In genomic region chr7:107874605-107875446, GRCh38 we compare ENCODE assay signal across 1 cellular context.
A peak's percentile ranks its signal among the peaks of the same experiment; 100 is the strongest.
TF ChIP-seq lines count a peak whose summit lies in the region.

No MANE protein-coding gene starts in this region.

TF ChIP-seq in K562, 482 proteins besides CTCF, POLR2A, EP300 and RAD21 (continued from another document):
- no peak for TF ChIP-seq ZFP91 (CRISPR knock-in tag; IDR thresholded peaks at IDR 0.05)
- TF ChIP-seq, protein P1, sequence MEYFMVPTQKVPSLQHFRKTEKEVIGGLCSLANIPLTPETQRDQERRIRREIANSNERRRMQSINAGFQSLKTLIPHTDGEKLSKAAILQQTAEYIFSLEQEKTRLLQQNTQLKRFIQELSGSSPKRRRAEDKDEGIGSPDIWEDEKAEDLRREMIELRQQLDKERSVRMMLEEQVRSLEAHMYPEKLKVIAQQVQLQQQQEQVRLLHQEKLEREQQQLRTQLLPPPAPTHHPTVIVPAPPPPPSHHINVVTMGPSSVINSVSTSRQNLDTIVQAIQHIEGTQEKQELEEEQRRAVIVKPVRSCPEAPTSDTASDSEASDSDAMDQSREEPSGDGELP (CRISPR knock-in tag; IDR thresholded peaks at IDR 0.05; ENCODE audit: borderline replicate concordance), result no peak; the same call in 1 of the 2 replicates
- TF ChIP-seq MTA3 (IDR thresholded peaks at IDR 0.05; ENCODE audit: borderline replicate concordance), result 0 out of 2 replicates have a peak, but pooled peaks have one; percentile 60
- TF ChIP-seq CC2D1A (IDR thresholded peaks at IDR 0.05), result peak; percentile 87
- TF ChIP-seq CTBP1 (IDR thresholded peaks at IDR 0.05; ENCODE audit: borderline replicate concordance), result 0 out of 2 replicates have a peak, but pooled peaks have one; percentile 47
- no peak for TF ChIP-seq GMEB1 (CRISPR knock-in tag; IDR thresholded peaks at IDR 0.05)
- no peak for TF ChIP-seq BRF1 (IDR thresholded peaks at IDR 0.05; ENCODE audit: borderline replicate concordance, extremely low read depth, insufficient read length)
- peak; percentile 50 to 55; a peak in 3 of 4 replicates for TF ChIP-seq FOXK2 (conservative IDR thresholded peaks at IDR 0.05 in 1 of 2, IDR thresholded peaks at IDR 0.05 in 1 of 2; ENCODE audit: low read depth in 2 of 2)
- peak; percentile 97 for TF ChIP-seq GATA2 (CRISPR knock-in tag; IDR thresholded peaks at IDR 0.05)
- peak in 1 of 2 experiments; percentile 31; a peak in 1 of 4 replicates for TF ChIP-seq MAZ (CRISPR knock-in tag; conservative IDR thresholded peaks at IDR 0.05 in 1 of 2, IDR thresholded peaks at IDR 0.05 in 1 of 2)
- TF ChIP-seq CEBPG (CRISPR knock-in tag; IDR thresholded peaks at IDR 0.05), result no peak
- TF ChIP-seq CEBPG (tag; conservative IDR thresholded peaks at IDR 0.05 in 1 of 2, IDR thresholded peaks at IDR 0.05 in 1 of 2), result peak; percentile 9 to 52; a peak in 1 of 4 replicates
- TF ChIP-seq ATF1 (CRISPR knock-in tag; IDR thresholded peaks at IDR 0.05), result no peak
- TF ChIP-seq ATF1 (tag; IDR thresholded peaks at IDR 0.05), result peak; percentile 46; the same call in 1 of the 2 replicates
- TF ChIP-seq TEAD4 (IDR thresholded peaks at IDR 0.05; ENCODE audit: low read length), result peak; percentile 51; the same call in 1 of the 2 replicates
- TF ChIP-seq TEAD4 (CRISPR knock-in tag; IDR thresholded peaks at IDR 0.05; ENCODE audit: borderline replicate concordance), result no peak
- peak; percentile 50; the same call in 1 of the 2 replicates for TF ChIP-seq JUND (IDR thresholded peaks at IDR 0.05; ENCODE audit: borderline replicate concordance, low read depth, low read length)
- TF ChIP-seq JUND (tag; IDR thresholded peaks at IDR 0.05; ENCODE audit: borderline replicate concordance, low read depth, low read length), result peak; percentile 12; the same call in 1 of the 3 replicates
- peak; percentile 49; the same call in 1 of the 2 replicates for TF ChIP-seq POLR2H (tag; IDR thresholded peaks at IDR 0.05; ENCODE audit: low read depth)
- no peak for TF ChIP-seq ZNF395 (CRISPR knock-in tag; IDR thresholded peaks at IDR 0.05)
- TF ChIP-seq, protein P2, sequence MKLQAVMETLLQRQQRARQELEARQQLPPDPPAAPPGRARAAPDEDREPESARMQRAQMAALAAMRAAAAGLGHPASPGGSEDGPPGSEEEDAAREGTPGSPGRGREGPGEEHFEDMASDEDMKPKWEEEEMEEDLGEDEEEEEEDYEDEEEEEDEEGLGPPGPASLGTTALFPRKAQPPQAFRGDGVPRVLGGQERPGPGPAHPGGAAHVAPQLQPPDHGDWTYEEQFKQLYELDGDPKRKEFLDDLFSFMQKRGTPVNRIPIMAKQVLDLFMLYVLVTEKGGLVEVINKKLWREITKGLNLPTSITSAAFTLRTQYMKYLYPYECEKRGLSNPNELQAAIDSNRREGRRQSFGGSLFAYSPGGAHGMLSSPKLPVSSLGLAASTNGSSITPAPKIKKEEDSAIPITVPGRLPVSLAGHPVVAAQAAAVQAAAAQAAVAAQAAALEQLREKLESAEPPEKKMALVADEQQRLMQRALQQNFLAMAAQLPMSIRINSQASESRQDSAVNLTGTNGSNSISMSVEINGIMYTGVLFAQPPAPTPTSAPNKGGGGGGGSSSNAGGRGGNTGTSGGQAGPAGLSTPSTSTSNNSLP (IDR thresholded peaks at IDR 0.05; ENCODE audit: borderline replicate concordance, low read depth, low read length), result peak; percentile 76; the same call in 1 of the 2 replicates
- TF ChIP-seq ZBTB33 (CRISPR knock-in tag; IDR thresholded peaks at IDR 0.05), result 0 out of 2 replicates have a peak, but pooled peaks have one; percentile 19
- TF ChIP-seq RCOR1 (IDR thresholded peaks at IDR 0.05; ENCODE audit: borderline replicate concordance in 1 of 2, low read depth in 2 of 2, low read length in 2 of 2), result peak in 1 of 2 experiments; percentile 51; a peak in 1 of 4 replicates
- 0 out of 2 replicates have a peak, but pooled peaks have one; percentile 56 for TF ChIP-seq XRCC3 (IDR thresholded peaks at IDR 0.05)
- TF ChIP-seq STAT5A (IDR thresholded peaks at IDR 0.05; ENCODE audit: borderline replicate concordance, low read length), result 0 out of 2 replicates have a peak, but pooled peaks have one; percentile 13
- TF ChIP-seq NRF1 (conservative IDR thresholded peaks at IDR 0.05 in 1 of 2, IDR thresholded peaks at IDR 0.05 in 1 of 2), result peak in 1 of 2 experiments; percentile 37; a peak in 2 of 4 replicates
- 0 out of 2 replicates have a peak, but pooled peaks have one; percentile 42 for TF ChIP-seq ILF3 (IDR thresholded peaks at IDR 0.05; ENCODE audit: borderline replicate concordance)
- TF ChIP-seq ZNF695 (CRISPR knock-in tag; IDR thresholded peaks at IDR 0.05), result no peak
- TF ChIP-seq RB1 (IDR thresholded peaks at IDR 0.05; ENCODE audit: low read depth), result 0 out of 2 replicates have a peak, but pooled peaks have one; percentile 14
- TF ChIP-seq, protein P3, sequence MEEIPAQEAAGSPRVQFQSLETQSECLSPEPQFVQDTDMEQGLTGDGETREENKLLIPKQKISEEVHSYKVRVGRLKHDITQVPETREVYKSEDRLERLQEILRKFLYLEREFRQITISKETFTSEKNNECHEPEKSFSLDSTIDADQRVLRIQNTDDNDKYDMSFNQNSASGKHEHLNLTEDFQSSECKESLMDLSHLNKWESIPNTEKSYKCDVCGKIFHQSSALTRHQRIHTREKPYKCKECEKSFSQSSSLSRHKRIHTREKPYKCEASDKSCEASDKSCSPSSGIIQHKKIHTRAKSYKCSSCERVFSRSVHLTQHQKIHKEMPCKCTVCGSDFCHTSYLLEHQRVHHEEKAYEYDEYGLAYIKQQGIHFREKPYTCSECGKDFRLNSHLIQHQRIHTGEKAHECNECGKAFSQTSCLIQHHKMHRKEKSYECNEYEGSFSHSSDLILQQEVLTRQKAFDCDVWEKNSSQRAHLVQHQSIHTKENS (CRISPR knock-in tag; IDR thresholded peaks at IDR 0.05), result no peak
- TF ChIP-seq MEF2A (IDR thresholded peaks at IDR 0.05; ENCODE audit: control insufficient read depth, low read depth, low read length), result 0 out of 2 replicates have a peak, but pooled peaks have one; percentile 44
- peak; percentile 33; the same call in 1 of the 2 replicates for TF ChIP-seq ZNF24 (IDR thresholded peaks at IDR 0.05)
- 0 out of 2 replicates have a peak, but pooled peaks have one; percentile 26 for TF ChIP-seq MYC (IDR thresholded peaks at IDR 0.05; ENCODE audit: low read depth, low read length)
- no peak for TF ChIP-seq MYC (CRISPR knock-in tag; IDR thresholded peaks at IDR 0.05; ENCODE audit: borderline replicate concordance, low read depth)
- TF ChIP-seq ZBTB17 (CRISPR knock-in tag; IDR thresholded peaks at IDR 0.05), result no peak
- peak; percentile 21; the same call in 1 of the 2 replicates for TF ChIP-seq GABPB1 (CRISPR knock-in tag; IDR thresholded peaks at IDR 0.05)
- 0 out of 2 replicates have a peak, but pooled peaks have one; percentile 33 for TF ChIP-seq SP1 (CRISPR knock-in tag; IDR thresholded peaks at IDR 0.05)
- TF ChIP-seq SMC3 (conservative IDR thresholded peaks at IDR 0.05; ENCODE audit: insufficient read depth, low read depth, low read length), result peak; percentile 79
- TF ChIP-seq, protein P4, sequence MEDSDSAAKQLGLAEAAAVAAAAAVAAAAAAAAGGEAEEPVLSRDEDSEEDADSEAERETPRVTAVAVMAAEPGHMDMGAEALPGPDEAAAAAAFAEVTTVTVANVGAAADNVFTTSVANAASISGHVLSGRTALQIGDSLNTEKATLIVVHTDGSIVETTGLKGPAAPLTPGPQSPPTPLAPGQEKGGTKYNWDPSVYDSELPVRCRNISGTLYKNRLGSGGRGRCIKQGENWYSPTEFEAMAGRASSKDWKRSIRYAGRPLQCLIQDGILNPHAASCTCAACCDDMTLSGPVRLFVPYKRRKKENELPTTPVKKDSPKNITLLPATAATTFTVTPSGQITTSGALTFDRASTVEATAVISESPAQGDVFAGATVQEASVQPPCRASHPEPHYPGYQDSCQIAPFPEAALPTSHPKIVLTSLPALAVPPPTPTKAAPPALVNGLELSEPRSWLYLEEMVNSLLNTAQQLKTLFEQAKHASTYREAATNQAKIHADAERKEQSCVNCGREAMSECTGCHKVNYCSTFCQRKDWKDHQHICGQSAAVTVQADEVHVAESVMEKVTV (CRISPR knock-in tag; IDR thresholded peaks at IDR 0.05), result peak; percentile 93
- no peak for TF ChIP-seq USF1 (CRISPR knock-in tag; IDR thresholded peaks at IDR 0.05)
- peak; percentile 56; the same call in 1 of the 2 replicates for TF ChIP-seq KLF16 (IDR thresholded peaks at IDR 0.05)
- no peak for TF ChIP-seq KDM4B (IDR thresholded peaks at IDR 0.05; ENCODE audit: borderline replicate concordance in 2 of 2, low read depth in 1 of 2)
- peak; percentile 37; the same call in 1 of the 2 replicates for TF ChIP-seq ZNF384 (IDR thresholded peaks at IDR 0.05; ENCODE audit: low read depth, low read length)
- no peak for TF ChIP-seq YY1 (IDR thresholded peaks at IDR 0.05; ENCODE audit: borderline replicate concordance in 1 of 3, control insufficient read depth in 1 of 3, extremely low read depth in 1 of 3, insufficient read depth in 3 of 3, insufficient read length in 1 of 3, insufficient replicate concordance in 2 of 3, low read depth in 1 of 3, low read length in 2 of 3)
- TF ChIP-seq NFIC (IDR thresholded peaks at IDR 0.05), result peak; percentile 79
